19 cellular contexts compared by ENCODE assay signal in the genomic region with DNA sequence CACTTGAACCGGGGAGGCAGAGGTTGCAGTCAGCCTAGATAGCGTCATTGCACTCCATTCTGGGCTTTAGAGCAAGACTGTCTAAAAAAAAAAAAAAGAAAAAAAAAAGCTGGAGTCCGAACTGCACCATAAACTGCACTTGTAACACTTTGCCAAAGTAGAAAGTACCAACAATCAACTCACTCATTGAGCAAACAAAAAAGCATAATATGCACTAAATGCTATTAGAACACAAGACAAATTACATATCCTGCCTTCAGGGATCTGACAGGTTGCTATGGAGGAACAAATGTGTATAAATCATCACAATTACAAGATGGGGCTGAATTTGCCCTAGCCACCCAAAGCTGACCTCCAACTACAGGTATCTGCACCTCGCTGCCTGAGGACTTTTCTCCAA.
"Had no signal": no experiment of that assay in that cellular context is flagged by ENCODE, and none has a peak within 500 bp of the region (broad histone marks: within the 10 kb centered on the region; RNA-seq: fewer than 3 reads in every experiment).

No MANE protein-coding gene starts in this region.

- H3K9me3 ChIP-seq: esophagus muscularis mucosa, gastrocnemius medialis, heart right ventricle, neutrophil, sigmoid colon, tibial artery, upper lobe of right lung, vagina had no signal

- H3K36me3 ChIP-seq: esophagus muscularis mucosa, gastrocnemius medialis, heart right ventricle, sigmoid colon, tibial artery, upper lobe of right lung, vagina had no signal

- DNase-seq: effector memory CD8-positive, alpha-beta T cell; gastrocnemius medialis; heart right ventricle; islet precursor cell; left ventricle myocardium superior; mesendoderm; naive thymus-derived CD4-positive, alpha-beta T cell; posterior cingulate gyrus; sigmoid colon; stimulated activated CD4-positive, alpha-beta T cell treated with anti-CD3 and anti-CD28 coated beads, Interleukin-12 subunit alpha, Interleukin-12 subunit beta, amount 100 ng/mL, for 4 hours; stimulated activated naive CD4-positive, alpha-beta T cell treated with Interleukin-2 at 50 U/mL for 16 hours; tibial artery; upper lobe of right lung had no signal

- H3K4me3 Mint-ChIP-seq: dendritic cell treated with granulocyte-macrophage colony-stimulating factor and Interleukin-4, amounts not matched to agents 40 ng/mL and 50 ng/mL, for 4 days; effector memory CD8-positive, alpha-beta T cell had no signal

- H3K27ac Mint-ChIP-seq: dendritic cell treated with granulocyte-macrophage colony-stimulating factor and Interleukin-4, amounts not matched to agents 40 ng/mL and 50 ng/mL, for 4 days; effector memory CD8-positive, alpha-beta T cell had no signal

- H3K27me3 ChIP-seq: esophagus muscularis mucosa, gastrocnemius medialis, heart right ventricle, neutrophil, sigmoid colon, tibial artery, upper lobe of right lung, vagina had no signal

- H3K27me3 Mint-ChIP-seq: dendritic cell treated with granulocyte-macrophage colony-stimulating factor and Interleukin-4, amounts not matched to agents 40 ng/mL and 50 ng/mL, for 4 days; effector memory CD8-positive, alpha-beta T cell; naive thymus-derived CD4-positive, alpha-beta T cell had no signal

- H3K27ac ChIP-seq: epithelial cell of prostate, esophagus muscularis mucosa, gastrocnemius medialis, heart right ventricle, sigmoid colon, skin epidermis, tibial artery, upper lobe of right lung, vagina had no signal

- H3K9me3 Mint-ChIP-seq: dendritic cell treated with granulocyte-macrophage colony-stimulating factor and Interleukin-4, amounts not matched to agents 40 ng/mL and 50 ng/mL, for 4 days; effector memory CD8-positive, alpha-beta T cell had no signal

- H3K4me3 ChIP-seq: esophagus muscularis mucosa, gastrocnemius medialis, heart right ventricle, sigmoid colon, skin epidermis, tibial artery, upper lobe of right lung, vagina had no signal
